In genomic region chr9:3507395-3508077, GRCh38 we compare ENCODE assay signal across 8 cellular contexts. TPM values are rescaled to one million over a fixed set of nuclear protein-coding genes. Genes with fewer than 3 reads are reported as not detected.
DNase-seq lines count a peak whose midpoint lies in the region; ATAC-seq, FAIRE-seq and TF ChIP-seq lines count a peak whose summit lies in the region.

No MANE protein-coding gene starts in this region.

- TF ChIP-seq CTCF in D721Med (IDR thresholded peaks at IDR 0.05; ENCODE audit: insufficient read depth, missing control alignments) (no peak), uterus (IDR thresholded peaks at IDR 0.05) (no peak)

- intact Hi-C loops in posterior vena cava (cut with DNase I) (no loop called here), uterus (cut with DNase I; ENCODE audit: low total_unique reads) (no loop called here)

- H3K4me1 Mint-ChIP-seq in effector memory CD8-positive, alpha-beta T cell (ENCODE audit: low read depth in 2 of 2) = peaks cover 13 to 40% of the 10 kb centered on the region in 2 donors

- peak overlapping the region in 1 of 2 donors; percentile 21 for H3K27ac ChIP-seq in uterus

- no peaks in the 10 kb centered on the region for H3K36me3 ChIP-seq in uterus

- no peaks in the 10 kb centered on the region for H3K4me1 ChIP-seq in uterus

- ATAC-seq in GM19452 (IDR thresholded peaks at IDR 0.05; ENCODE audit: unreplicated experiment) (peak; percentile 71), HG03469 (IDR thresholded peaks at IDR 0.05; ENCODE audit: unreplicated experiment) (peak; percentile 56)
- ATAC-seq in effector memory CD8-positive, alpha-beta T cell (replicated peaks) = peak; percentile 24

- peak; percentile 21 for FAIRE-seq in D721Med (lab: Jason Lieb, UNC)

- H3K27me3 Mint-ChIP-seq in effector memory CD8-positive, alpha-beta T cell = no peaks in the 10 kb centered on the region

- H3K9me3 ChIP-seq in uterus = no peaks in the 10 kb centered on the region

- DNase-seq in D721Med (ENCODE audit: insufficient read length, low spot score) (no peak), posterior vena cava (ENCODE audit: low spot score) (no peak), uterus (no peak), NCI-H1694 treated with DMSO at 0.1 percent for 48 hours (lab: John Stamatoyannopoulos, UW) (no peak)
- DNase-seq in effector memory CD8-positive, alpha-beta T cell = no peak
- no peak for DNase-seq in activated CD4-positive, alpha-beta T cell treated with anti-CD3 and anti-CD28 coated beads, Interleukin-2, amount 50 U/mL, for 1 hour

- H3K27ac Mint-ChIP-seq in effector memory CD8-positive, alpha-beta T cell = peak overlapping the region; percentile 24 to 42

- H3K9me3 Mint-ChIP-seq in effector memory CD8-positive, alpha-beta T cell = no peaks in the 10 kb centered on the region

- no peak for TF ChIP-seq POLR2A in uterus (IDR thresholded peaks at IDR 0.05)

- peak overlapping the region; percentile 28 to 52 for H3K4me3 Mint-ChIP-seq in effector memory CD8-positive, alpha-beta T cell

- H3K27me3 ChIP-seq in uterus = no peaks in the 10 kb centered on the region

- no peak overlapping the region for H3K4me3 ChIP-seq in uterus

- no peaks in the 10 kb centered on the region for H3K36me3 Mint-ChIP-seq in effector memory CD8-positive, alpha-beta T cell (ENCODE audit: insufficient read depth)

RNA-seq across cellular contexts. Expression of gene RFX3, which starts 18.3 kb away (rescaled TPM):
- total RNA-seq in posterior vena cava (1 to 10 TPM; 7.6 to 8.5 TPM), uterus (10 to 100 TPM in 3 of 4 donors, 1 to 10 TPM in 1; 8.5 to 43.3 (median 21.9) TPM)
